Comparison of ENCODE assay signal across 11 cellular contexts in genomic region chr7:36686499-36686898, GRCh38.
DNase-seq lines count a peak whose midpoint lies in the region; ATAC-seq and TF ChIP-seq lines count a peak whose summit lies in the region.
"Had no signal": no experiment of that assay in that cellular context is flagged by ENCODE, and none has a peak within 500 bp of the region (broad histone marks: within the 10 kb centered on the region; RNA-seq: fewer than 3 reads in every experiment).

No MANE protein-coding gene starts in this region.

- in situ Hi-C loops in astrocyte of the spinal cord (cut with HindIII; ENCODE audit: low sequenced_read_pairs), result no loop called here

- no peaks in the 10 kb centered on the region for H3K27me3 Mint-ChIP-seq in T-helper 2 cell treated with Interferon-gamma antibody and Interleukin-4, amounts not matched to agents 5 μg/mL and 100 μg/mL, for 36 hours (ENCODE audit: low read depth)
- H3K27me3 Mint-ChIP-seq: T-helper 17 cell had no signal

- no peaks in the 10 kb centered on the region for H3K9me3 Mint-ChIP-seq in T-helper 2 cell treated with Interferon-gamma antibody and Interleukin-4, amounts not matched to agents 5 μg/mL and 100 μg/mL, for 36 hours

- H3K36me3 Mint-ChIP-seq in T-helper 2 cell treated with Interferon-gamma antibody and Interleukin-4, amounts not matched to agents 5 μg/mL and 100 μg/mL, for 36 hours (ENCODE audit: low read depth), result peaks cover 49% of the 10 kb centered on the region

- H3K4me1 Mint-ChIP-seq in T-helper 2 cell treated with Interferon-gamma antibody and Interleukin-4, amounts not matched to agents 5 μg/mL and 100 μg/mL, for 36 hours (ENCODE audit: low read depth), result peaks cover 72% of the 10 kb centered on the region

- peak overlapping the region; percentile 70 for H3K4me3 Mint-ChIP-seq in T-helper 2 cell treated with Interferon-gamma antibody and Interleukin-4, amounts not matched to agents 5 μg/mL and 100 μg/mL, for 36 hours
- H3K4me3 Mint-ChIP-seq: T-helper 17 cell had no signal

- H3K4me3 ChIP-seq in astrocyte of the spinal cord (ENCODE audit: low read depth, low read length), result no peak overlapping the region

- DNase-seq in EH (ENCODE audit: low read depth) (peak; percentile 4), astrocyte of the spinal cord (ENCODE audit: low read depth, low spot score) (peak; percentile 45), hippocampal formation (lab: John Stamatoyannopoulos, UW) (no peak), COR-L47 (lab: John Stamatoyannopoulos, UW) (no peak), NCI-H1105 (lab: John Stamatoyannopoulos, UW) (no peak)
- peak; percentile 68 for DNase-seq in T-helper 2 cell treated with Interferon-gamma antibody and Interleukin-4, amounts not matched to agents 5 μg/mL and 100 μg/mL, for 36 hours (ENCODE audit: low spot score)
- DNase-seq in stimulated activated CD4-positive, alpha-beta T cell treated with anti-CD3 and anti-CD28 coated beads, Interleukin-12 subunit alpha, Interleukin-12 subunit beta, amount 100 ng/mL, for 4 hours, result peak; percentile 36
- DNase-seq: GOT3, Karpas-422, T-helper 17 cell had no signal

- no peak for ATAC-seq in HG02759 (IDR thresholded peaks at IDR 0.05; ENCODE audit: unreplicated experiment)
- ATAC-seq: T-helper 17 cell had no signal

- peak overlapping the region; percentile 92 for H3K27ac Mint-ChIP-seq in T-helper 2 cell treated with Interferon-gamma antibody and Interleukin-4, amounts not matched to agents 5 μg/mL and 100 μg/mL, for 36 hours
- H3K27ac Mint-ChIP-seq: T-helper 17 cell had no signal

- no peak for TF ChIP-seq CTCF in astrocyte of the spinal cord (IDR thresholded peaks at IDR 0.05; ENCODE audit: low read depth, low read length)

Comparison
In these comparisons a context has a peak if more than half of its experiments do, and no peak if none do; other contexts are left out.
1. DNase-seq: peak in EH (single experiment), T-helper 2 cell treated with Interferon-gamma antibody and Interleukin-4, amounts not matched to agents 5 μg/mL and 100 μg/mL, for 36 hours (single experiment), astrocyte of the spinal cord (single experiment) and stimulated activated CD4-positive, alpha-beta T cell treated with anti-CD3 and anti-CD28 coated beads, Interleukin-12 subunit alpha, Interleukin-12 subunit beta, amount 100 ng/mL, for 4 hours (single experiment); none in hippocampal formation (0 of 2), COR-L47 (single experiment) and NCI-H1105 (single experiment).